8 cellular contexts compared by ENCODE assay signal in the genomic region with DNA sequence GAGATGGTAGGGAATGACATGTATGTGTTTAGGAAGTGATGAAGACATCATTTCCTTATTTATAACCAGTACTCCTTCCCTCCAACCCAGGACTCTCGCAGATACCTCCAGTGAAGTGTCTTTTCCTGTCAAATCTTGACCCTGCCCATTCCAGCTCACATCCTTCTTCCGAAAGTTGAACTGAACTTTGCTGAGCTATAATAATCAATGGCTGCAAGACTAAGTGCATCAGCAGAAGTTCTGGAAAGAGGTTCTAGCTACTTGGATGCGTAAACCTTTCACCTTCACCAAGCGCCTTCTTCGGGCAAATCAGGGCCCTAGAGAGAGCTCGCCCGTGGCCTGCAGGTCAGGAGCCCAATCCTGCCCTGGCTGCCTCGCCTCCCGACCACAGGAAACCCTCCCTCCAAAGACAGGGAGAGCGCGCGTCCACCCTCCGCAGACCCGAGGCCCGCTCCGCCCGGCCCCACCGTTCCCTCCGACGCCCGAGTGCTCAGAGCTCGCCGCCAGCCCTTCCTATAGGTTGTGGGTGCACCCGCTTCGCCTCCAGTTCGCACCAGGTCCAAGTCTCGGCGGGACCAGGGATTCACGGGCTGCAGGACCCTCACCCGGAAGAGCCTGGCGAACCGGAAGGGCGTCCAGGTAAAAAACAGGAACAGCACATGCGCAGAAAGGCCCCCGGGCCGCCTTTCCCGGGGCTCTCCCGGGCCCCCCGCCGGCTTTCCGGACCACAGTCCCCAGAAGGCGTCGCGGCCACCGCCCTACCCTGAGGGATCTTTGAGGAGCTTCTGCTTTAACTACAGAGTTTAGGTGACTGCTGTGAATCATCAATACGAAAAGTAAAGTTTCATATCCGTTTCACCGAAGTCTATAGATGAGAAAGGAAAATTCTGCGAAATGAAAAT. TPM values are rescaled to one million over a fixed set of nuclear protein-coding genes. Genes with fewer than 3 reads are reported as not detected.
DNase-seq lines count a peak whose midpoint lies in the region; ATAC-seq and TF ChIP-seq lines count a peak whose summit lies in the region.

A gene (minus strand): TSS at position 617 of the 902 bp plus-strand sequence. CDS start 1,457 bp downstream, outside the sequence.

- peak within 1 kb of the TSS; percentile 6 for H2AFZ ChIP-seq in neuron (ENCODE audit: low read depth, low read length)

- H3K36me3 ChIP-seq in neuron (ENCODE audit: insufficient read depth, low read length) (peaks cover 3% of the 10 kb centered on the region), tibial nerve (peaks cover 0 to 5% (median 0%) of the 10 kb centered on the region in 3 donors)

- H3K4me3 ChIP-seq in neuron (ENCODE audit: low read length): peak within 1 kb of the TSS; percentile 59
- H3K4me3 ChIP-seq in tibial nerve: peak within 1 kb of the TSS; percentile 50 to 78 (median 66)

- no peaks in the 10 kb centered on the region for H3K4me1 ChIP-seq in neuron (ENCODE audit: insufficient read depth, low read length)
- H3K4me1 ChIP-seq in tibial nerve: peaks cover 0 to 8% (median 0%) of the 10 kb centered on the region in 4 donors

- H3K9me3 ChIP-seq in neuron (ENCODE audit: low read length) (no peaks in the 10 kb centered on the region), tibial nerve (no peaks in the 10 kb centered on the region)

- TF ChIP-seq POLR2A in GM19193 (IDR thresholded peaks at IDR 0.05; ENCODE audit: extremely low read depth, insufficient read depth, insufficient read length) (peak; percentile 47), tibial nerve (IDR thresholded peaks at IDR 0.05) (no peak)

- peak in 1 of 2 donors; percentile 35 for TF ChIP-seq EP300 in tibial nerve (IDR thresholded peaks at IDR 0.05)

- no peak for ATAC-seq in GM19328 (IDR thresholded peaks at IDR 0.05; ENCODE audit: unreplicated experiment)

- no peaks in the 10 kb centered on the region for H3K27me3 ChIP-seq in neuron (ENCODE audit: insufficient read depth, low read length)
- H3K27me3 ChIP-seq in tibial nerve: peaks cover 0 to 14% of the 10 kb centered on the region in 2 donors

- H3K27ac ChIP-seq in tibial nerve: peak within 1 kb of the TSS in 3 of 4 donors; percentile 59 to 76 (median 72)

- WGBS in tibial nerve, 2 donors: 2 to 3% methylated on average over 25 to 49 of the region's 49 CpGs

- TF ChIP-seq CTCF in tibial nerve (IDR thresholded peaks at IDR 0.05): no peak

- DNase-seq in AG08395 (ENCODE audit: low spot score): peak; percentile 34
- DNase-seq in NCI-H2107 treated with DMSO at 0.1 percent for 48 hours (lab: John Stamatoyannopoulos, UW; ENCODE audit: unreplicated experiment): peak; percentile 20
- DNase-seq in activated T-cell treated with anti-CD3 and anti-CD28 coated beads, Interleukin-2, amount 50 U/mL, for 48 hours: peak; percentile 63 to 72
- DNase-seq in glomerular visceral epithelial cell (ENCODE audit: extremely low spot score): peak; percentile 23
- DNase-seq in tibial nerve (ENCODE audit: low spot score in 2 of 2): peak in 1 of 2 donors; percentile 33

RNA-seq across cellular contexts. Expression of the gene that starts here (rescaled TPM):
- 10 to 100 TPM in 1 of 4 donors, 1 to 10 TPM in 3; 5.1 to 14.0 (median 7.0) TPM for total RNA-seq in tibial nerve
